In genomic region chr9:35561468-35562261, GRCh38 we compare ENCODE assay signal across 22 cellular contexts. TPM values are rescaled to one million over a fixed set of nuclear protein-coding genes. Genes with fewer than 3 reads are reported as not detected.
A peak's percentile ranks its signal among the peaks of the same experiment; 100 is the strongest.
DNase-seq lines count a peak whose midpoint lies in the region; ATAC-seq, FAIRE-seq and TF ChIP-seq lines count a peak whose summit lies in the region.
"Had no signal": no experiment of that assay in that cellular context is flagged by ENCODE, and none has a peak within 500 bp of the region (broad histone marks: within the 10 kb centered on the region; RNA-seq: fewer than 3 reads in every experiment).

No MANE protein-coding gene starts in this region.

- H3K36me3 Mint-ChIP-seq in HFFc6 (ENCODE audit: low read depth), result peaks cover 30% of the 10 kb centered on the region

- peak overlapping the region; percentile 60 to 71 (median 66) for H3K9ac ChIP-seq in skeletal muscle tissue (ENCODE audit: low read depth in 1 of 3, low read length in 3 of 3)
- H3K9ac ChIP-seq: BLaER1 treated with 17β-estradiol and CSF1 and Interleukin-3, amounts not matched to agents 10 nM and 100 nM; GM23248 had no signal

- DNase-seq in HFFc6, result no peak
- no peak for DNase-seq in bronchial epithelial cell (ENCODE audit: low read depth)
- no peak for DNase-seq in hippocampal formation (lab: John Stamatoyannopoulos, UW)
- DNase-seq in GM10266 (ENCODE audit: extremely low spot score), result no peak
- DNase-seq in KG1 (lab: John Stamatoyannopoulos, UW), result no peak
- DNase-seq: CD8-positive, alpha-beta memory T cell; DMS79 treated with DMSO at 0.1 percent for 48 hours; GM23248; NCI-H1417 treated with DMSO at 0.1 percent for 48 hours; NCI-H1930; NCI-H2171; NCI-H446; NCI-H69 had no signal

- H3K4me1 ChIP-seq in gastroesophageal sphincter, result peaks cover 0 to 51% (median 29%) of the 10 kb centered on the region in 3 donors
- H3K4me1 ChIP-seq in skeletal muscle tissue (ENCODE audit: control insufficient read depth in 3 of 3, insufficient read depth in 3 of 3, low read length in 3 of 3), result peaks cover 88 to 99% (median 88%) of the 10 kb centered on the region in 3 donors

- ATAC-seq in gastroesophageal sphincter, result no peak
- ATAC-seq: GM12878, HCT116, K562 had no signal

- no peaks in the 10 kb centered on the region for H3K9me3 ChIP-seq in gastroesophageal sphincter
- H3K9me3 ChIP-seq in skeletal muscle tissue (ENCODE audit: control insufficient read depth in 3 of 3, low read length in 3 of 3), result no peaks in the 10 kb centered on the region
- H3K9me3 ChIP-seq: BLaER1 treated with 17β-estradiol and CSF1 and Interleukin-3, amounts not matched to agents 10 nM and 100 nM had no signal

- H3K4me1 Mint-ChIP-seq in HFFc6 (ENCODE audit: low read depth), result peaks cover 9% of the 10 kb centered on the region

- peaks cover 11% of the 10 kb centered on the region for H3K27me3 Mint-ChIP-seq in HFFc6 (ENCODE audit: insufficient read depth)

- H3K9me3 Mint-ChIP-seq in HFFc6, result no peaks in the 10 kb centered on the region
- H3K9me3 Mint-ChIP-seq: CD8-positive, alpha-beta memory T cell had no signal

- H3K27me3 ChIP-seq in bronchial epithelial cell (ENCODE audit: control insufficient read depth, insufficient read depth, low read length) (no peaks in the 10 kb centered on the region), gastroesophageal sphincter (no peaks in the 10 kb centered on the region), skeletal muscle tissue (ENCODE audit: control insufficient read depth in 3 of 3, insufficient read depth in 3 of 3, low read length in 3 of 3) (no peaks in the 10 kb centered on the region)
- H3K27me3 ChIP-seq: BLaER1 treated with 17β-estradiol and CSF1 and Interleukin-3, amounts not matched to agents 10 nM and 100 nM had no signal

- H3K4me3 Mint-ChIP-seq in HFFc6, result no peak overlapping the region
- H3K4me3 Mint-ChIP-seq: CD8-positive, alpha-beta memory T cell had no signal

- FAIRE-seq in bronchial epithelial cell (lab: Jason Lieb, UNC), result peak; percentile 50
- FAIRE-seq: A204.1, G401.6, GM12878, K562, RCC 7860 had no signal

- TF ChIP-seq CTCF in HFFc6 (IDR thresholded peaks at IDR 0.05), result no peak
- TF ChIP-seq CTCF in bronchial epithelial cell (IDR thresholded peaks at IDR 0.05; ENCODE audit: insufficient read depth, low read length, severe bottlenecking), result no peak
- no peak for TF ChIP-seq CTCF in gastroesophageal sphincter (IDR thresholded peaks at IDR 0.05)
- TF ChIP-seq CTCF in GM10266 (IDR thresholded peaks at IDR 0.05; ENCODE audit: control insufficient read depth, insufficient read depth, low read depth, missing control alignments), result no peak

- H3K4me3 ChIP-seq in bronchial epithelial cell (ENCODE audit: low read depth, low read length) (no peak overlapping the region), gastroesophageal sphincter (no peak overlapping the region), skeletal muscle tissue (ENCODE audit: low read length in 3 of 3) (peak overlapping the region in 2 of 3 donors; percentile 62 to 72)
- H3K4me3 ChIP-seq: BLaER1 treated with 17β-estradiol and CSF1 and Interleukin-3, amounts not matched to agents 10 nM and 100 nM; GM12878; GM23248; K562 had no signal

- 0 out of 2 replicates have a peak overlapping the region, but pooled peaks have one; percentile 18 for H3K27ac Mint-ChIP-seq in HFFc6
- H3K27ac Mint-ChIP-seq: CD8-positive, alpha-beta memory T cell had no signal

- no peak for TF ChIP-seq POLR2A in gastroesophageal sphincter (IDR thresholded peaks at IDR 0.05)

- H3K36me3 ChIP-seq in bronchial epithelial cell (ENCODE audit: control insufficient read depth, insufficient read depth, low read length), result peaks cover 15% of the 10 kb centered on the region
- H3K36me3 ChIP-seq in gastroesophageal sphincter, result peaks cover 0 to 61% of the 10 kb centered on the region in 2 donors
- peaks cover 24 to 29% (median 26%) of the 10 kb centered on the region in 3 donors for H3K36me3 ChIP-seq in skeletal muscle tissue (ENCODE audit: control insufficient read depth in 3 of 3, insufficient read depth in 3 of 3, low read length in 3 of 3)

- H3K27ac ChIP-seq in gastroesophageal sphincter (peak overlapping the region in 3 of 4 donors; percentile 35 to 83 (median 83)), skeletal muscle tissue (ENCODE audit: low read depth, low read length) (peak overlapping the region; percentile 77)
- H3K27ac ChIP-seq: BLaER1 treated with 17β-estradiol and CSF1 and Interleukin-3, amounts not matched to agents 10 nM and 100 nM; GM23248 had no signal

- no peak for TF ChIP-seq EP300 in gastroesophageal sphincter (IDR thresholded peaks at IDR 0.05)

- WGBS in gastroesophageal sphincter (ENCODE audit: low coverage in 1 of 2), 2 donors, result 76 to 100% methylated on average over 1 to 5 of the region's 6 CpGs

RNA-seq across cellular contexts. Expression of gene TESK1, which starts 43.4 kb away (rescaled TPM):
- 10 to 100 TPM; 25.4 to 33.2 (median 28.5) TPM for total RNA-seq in HFFc6 (2021; fragmentation: NEBNext Ultra II Directional; extraction: Animal tissue kit (Norgen Biotek cat#: 25700))
- total RNA-seq in bronchial epithelial cell, result 6.6 and 8.2 TPM in 2 replicates
- 10 to 100 TPM; 38.2 to 77.1 (median 40.2) TPM for total RNA-seq in gastroesophageal sphincter
- 8.4 TPM for total RNA-seq in skeletal muscle tissue

RNA-seq across cellular contexts. Expression of gene CD72, which starts 56.5 kb away (rescaled TPM):
- total RNA-seq in HFFc6 (2021; fragmentation: NEBNext Ultra II Directional; extraction: Animal tissue kit (Norgen Biotek cat#: 25700)), result under 1 TPM; 0.37 to 0.87 (median 0.49) TPM
- 0.79 and 0.90 TPM in 2 replicates for total RNA-seq in bronchial epithelial cell
- 1 to 10 TPM; 1.0 to 2.0 (median 1.5) TPM for total RNA-seq in gastroesophageal sphincter
- 2.1 TPM for total RNA-seq in skeletal muscle tissue

Comparison
In these comparisons a context has a peak if more than half of its experiments do, and no peak if none do; other contexts are left out.
1. H3K4me3 ChIP-seq: peak in skeletal muscle tissue (2 of 3); none in bronchial epithelial cell (single experiment) and gastroesophageal sphincter (0 of 2).